8 cellular contexts compared by ENCODE assay signal in the genomic region with DNA sequence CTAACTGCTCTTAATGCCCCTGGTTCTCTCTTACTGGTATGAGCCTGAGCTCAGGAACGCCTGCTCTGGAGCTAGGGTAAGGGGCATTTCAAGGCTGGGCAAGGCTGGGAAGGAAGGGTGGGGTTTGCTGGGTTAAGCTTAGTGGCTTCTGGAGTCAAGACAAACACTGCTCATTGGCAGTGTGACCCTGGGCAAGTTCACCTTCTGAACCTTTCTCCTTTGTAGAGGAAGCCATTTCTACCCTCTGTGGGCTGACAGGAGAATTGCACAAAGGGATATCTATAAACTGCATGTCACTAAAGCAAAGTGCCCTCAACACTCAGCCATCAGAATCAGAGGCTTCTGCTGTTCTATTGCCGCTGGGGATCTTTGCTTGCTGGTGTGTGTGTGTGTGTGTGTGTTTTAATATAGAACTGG. TPM values are rescaled to one million over a fixed set of nuclear protein-coding genes. Genes with fewer than 3 reads are reported as not detected.
A peak's percentile ranks its signal among the peaks of the same experiment; 100 is the strongest.
DNase-seq lines count a peak whose midpoint lies in the region; ATAC-seq lines count a peak whose summit lies in the region.

No MANE protein-coding gene starts in this region.

- peak; percentile 24 for DNase-seq in activated CD4-positive, alpha-beta T cell treated with anti-CD3 and anti-CD28 coated beads, Interleukin-2, amount 10 ng/mL, durations not matched to agents 7 days and 5 days
- DNase-seq in activated CD4-positive, alpha-beta T cell treated with anti-CD3 and anti-CD28 coated beads, Interleukin-2, amount 50 U/mL, for 48 hours: no peak
- DNase-seq in T-cell (no peak), iris pigment epithelial cell (ENCODE audit: low read depth) (peak; percentile 25), globus pallidus (ENCODE audit: low spot score) (no peak), ureter (ENCODE audit: low spot score) (no peak)

- no peak overlapping the region for H3K4me3 Mint-ChIP-seq in activated CD4-positive, alpha-beta T cell treated with anti-CD3 and anti-CD28 coated beads, Interleukin-2, amount 10 ng/mL, durations not matched to agents 7 days and 5 days
- H3K4me3 Mint-ChIP-seq in T-cell: no peak overlapping the region

- no peaks in the 10 kb centered on the region for H3K9me3 Mint-ChIP-seq in activated CD4-positive, alpha-beta T cell treated with anti-CD3 and anti-CD28 coated beads, Interleukin-2, amount 10 ng/mL, durations not matched to agents 7 days and 5 days
- H3K9me3 Mint-ChIP-seq in T-cell: no peaks in the 10 kb centered on the region

- POLR2A ChIA-PET in activated CD4-positive, alpha-beta T cell treated with anti-CD3 and anti-CD28 coated beads, Interleukin-2, amount 10 ng/mL, durations not matched to agents 7 days and 5 days (lab: Charles Lee): no interaction called here
- POLR2A ChIA-PET in T-cell (lab: Charles Lee): no interaction called here

- no peaks in the 10 kb centered on the region for H3K36me3 Mint-ChIP-seq in activated CD4-positive, alpha-beta T cell treated with anti-CD3 and anti-CD28 coated beads, Interleukin-2, amount 10 ng/mL, durations not matched to agents 7 days and 5 days (ENCODE audit: low read depth)
- no peaks in the 10 kb centered on the region for H3K36me3 Mint-ChIP-seq in T-cell

- CTCF ChIA-PET in activated CD4-positive, alpha-beta T cell treated with anti-CD3 and anti-CD28 coated beads, Interleukin-2, amount 10 ng/mL, durations not matched to agents 7 days and 5 days (lab: Charles Lee): interaction anchor here (0.8 to 2.5 kb wide), 2 partner anchors 16 to 545 kb away, joined by 4 to 7 read pairs; no protein-coding TSS in a partner anchor
- CTCF ChIA-PET in T-cell (lab: Charles Lee): interaction anchor here (2.6 to 6.4 kb wide), 2 partner anchors 545 kb away, joined by 12 to 36 read pairs; no protein-coding TSS in a partner anchor

- H3K27me3 Mint-ChIP-seq in activated CD4-positive, alpha-beta T cell treated with anti-CD3 and anti-CD28 coated beads, Interleukin-2, amount 10 ng/mL, durations not matched to agents 7 days and 5 days: peaks cover 4% of the 10 kb centered on the region
- H3K27me3 Mint-ChIP-seq in T-cell: peaks cover 0 to 8% of the 10 kb centered on the region in 2 donors

- peak overlapping the region; percentile 70 for H3K27ac Mint-ChIP-seq in activated CD4-positive, alpha-beta T cell treated with anti-CD3 and anti-CD28 coated beads, Interleukin-2, amount 10 ng/mL, durations not matched to agents 7 days and 5 days
- H3K27ac Mint-ChIP-seq in T-cell: no peak overlapping the region

- H3K4me1 Mint-ChIP-seq in activated CD4-positive, alpha-beta T cell treated with anti-CD3 and anti-CD28 coated beads, Interleukin-2, amount 10 ng/mL, durations not matched to agents 7 days and 5 days: peaks cover 6% of the 10 kb centered on the region
- H3K4me1 Mint-ChIP-seq in T-cell: peaks cover 0 to 6% (median 0%) of the 10 kb centered on the region in 3 donors

- ATAC-seq in HG03469 (IDR thresholded peaks at IDR 0.05; ENCODE audit: unreplicated experiment): peak; percentile 95
- peak in 3 of 4 experiments; percentile 37 to 66 (median 56) for ATAC-seq in T-cell (replicated peaks in 1 of 4)
- ATAC-seq in GM21723 (IDR thresholded peaks at IDR 0.05; ENCODE audit: unreplicated experiment): no peak

RNA-seq across cellular contexts. Expression of a gene that starts 20.3 kb away (rescaled TPM):
- total RNA-seq in activated CD4-positive, alpha-beta T cell treated with anti-CD3 and anti-CD28 coated beads, Interleukin-2, amount 10 ng/mL, durations not matched to agents 7 days and 5 days: not detected
- under 1 TPM in 2 of 5 donors, not detected in 3; 0.09 TPM for total RNA-seq in T-cell
- not detected for total RNA-seq in ureter

RNA-seq across cellular contexts. Expression of a gene that starts 48.7 kb away (rescaled TPM):
- total RNA-seq in activated CD4-positive, alpha-beta T cell treated with anti-CD3 and anti-CD28 coated beads, Interleukin-2, amount 10 ng/mL, durations not matched to agents 7 days and 5 days: not detected
- under 1 TPM in 2 of 5 donors, not detected in 3; 0.20 to 0.22 TPM for total RNA-seq in T-cell
- total RNA-seq in ureter: 41.8 TPM

Comparison
In these comparisons a context has a peak if more than half of its experiments do, and no peak if none do; other contexts are left out.
1. DNase-seq: peak in activated CD4-positive, alpha-beta T cell treated with anti-CD3 and anti-CD28 coated beads, Interleukin-2, amount 10 ng/mL, durations not matched to agents 7 days and 5 days (single experiment) and iris pigment epithelial cell (single experiment); none in activated CD4-positive, alpha-beta T cell treated with anti-CD3 and anti-CD28 coated beads, Interleukin-2, amount 50 U/mL, for 48 hours (0 of 2), T-cell (0 of 34), globus pallidus (single experiment) and ureter (single experiment).
2. RNA of a gene that starts 48.7 kb away (total RNA-seq): 41.8 TPM in ureter (single experiment); not detected in activated CD4-positive, alpha-beta T cell treated with anti-CD3 and anti-CD28 coated beads, Interleukin-2, amount 10 ng/mL, durations not matched to agents 7 days and 5 days and 0.20 to 0.22 TPM in T-cell; every median in the first group is over 10 times any median in the second.